ENCODE assay signal across 8 cellular contexts in genomic region chr11:17353228-17354021, GRCh38. TPM values are rescaled to one million over a fixed set of nuclear protein-coding genes. Genes with fewer than 3 reads are reported as not detected.
DNase-seq lines count a peak whose midpoint lies in the region; ATAC-seq and TF ChIP-seq lines count a peak whose summit lies in the region.

No MANE protein-coding gene starts in this region.

- peak; percentile 73 for DNase-seq in ACHN
- peak; percentile 46 for DNase-seq in MM.1S
- no peak for DNase-seq in SK-N-MC (ENCODE audit: low read depth, low spot score)
- DNase-seq in glomerular visceral epithelial cell (ENCODE audit: extremely low spot score) = peak; percentile 72
- DNase-seq in thoracic aorta (ENCODE audit: low spot score) = peak; percentile 21

- peaks cover 38% of the 10 kb centered on the region for H3K4me1 Mint-ChIP-seq in activated naive CD4-positive, alpha-beta T cell treated with anti-CD3 and anti-CD28 coated beads, Interleukin-2, amount 50 U/mL, for 24 hours

- H3K9me3 ChIP-seq in MM.1S (replicated peaks; ENCODE audit: insufficient read depth, low read length) (no peaks in the 10 kb centered on the region), SK-N-MC (ENCODE audit: low read depth, low read length) (no peaks in the 10 kb centered on the region), neutrophil (no peaks in the 10 kb centered on the region), thoracic aorta (no peaks in the 10 kb centered on the region)

- H3K9ac ChIP-seq in MM.1S (ENCODE audit: low read length) (peak overlapping the region; percentile 27; the same call in 1 of the 2 replicates), SK-N-MC (ENCODE audit: insufficient read length) (peak overlapping the region; percentile 67)

- peak overlapping the region; percentile 87 for H2AFZ ChIP-seq in MM.1S (ENCODE audit: low read length)

- H3K27me3 ChIP-seq in MM.1S (replicated peaks; ENCODE audit: insufficient read depth, low read length) (peaks cover 26% of the 10 kb centered on the region), neutrophil (peaks cover 33% of the 10 kb centered on the region), thoracic aorta (replicated peaks; ENCODE audit: insufficient read depth) (no peaks in the 10 kb centered on the region)

- H3K27me3 Mint-ChIP-seq in activated naive CD4-positive, alpha-beta T cell treated with anti-CD3 and anti-CD28 coated beads, Interleukin-2, amount 50 U/mL, for 24 hours = no peaks in the 10 kb centered on the region

- H3K4me3 ChIP-seq in MM.1S (ENCODE audit: low read length) = peak overlapping the region; percentile 75
- H3K4me3 ChIP-seq in SK-N-MC = peak overlapping the region; percentile 85
- peak overlapping the region; percentile 78 to 89 for H3K4me3 ChIP-seq in neutrophil (ENCODE audit: low read depth in 1 of 2, low read length in 1 of 2)
- peak overlapping the region; percentile 83 for H3K4me3 ChIP-seq in thoracic aorta

- H3K79me2 ChIP-seq in MM.1S (ENCODE audit: low read length) = no peaks in the 10 kb centered on the region

- ATAC-seq in GM18909 (IDR thresholded peaks at IDR 0.05; ENCODE audit: poor library complexity, unreplicated experiment) = peak; percentile 28
- no peak for ATAC-seq in thoracic aorta (ENCODE audit: insufficient number of reproducible peaks, low FRiP score, low read depth)

- H3K27ac Mint-ChIP-seq in activated naive CD4-positive, alpha-beta T cell treated with anti-CD3 and anti-CD28 coated beads, Interleukin-2, amount 50 U/mL, for 24 hours = peak overlapping the region; percentile 90

- H4K20me1 ChIP-seq in MM.1S (ENCODE audit: insufficient read depth, low read length) = no peaks in the 10 kb centered on the region

- H3K36me3 ChIP-seq in MM.1S (replicated peaks; ENCODE audit: insufficient read depth, low read length) = no peaks in the 10 kb centered on the region
- H3K36me3 ChIP-seq in SK-N-MC (ENCODE audit: insufficient read depth, low read length) = no peaks in the 10 kb centered on the region
- no peaks in the 10 kb centered on the region for H3K36me3 ChIP-seq in neutrophil
- no peaks in the 10 kb centered on the region for H3K36me3 ChIP-seq in thoracic aorta

- H3K27ac ChIP-seq in MM.1S (ENCODE audit: low read length) (no peak overlapping the region), SK-N-MC (no peak overlapping the region), neutrophil (peak overlapping the region; percentile 2), thoracic aorta (peak overlapping the region; percentile 61 to 73)

- no peaks in the 10 kb centered on the region for H3K36me3 Mint-ChIP-seq in activated naive CD4-positive, alpha-beta T cell treated with anti-CD3 and anti-CD28 coated beads, Interleukin-2, amount 50 U/mL, for 24 hours

- peak overlapping the region; percentile 91 for H3K4me3 Mint-ChIP-seq in activated naive CD4-positive, alpha-beta T cell treated with anti-CD3 and anti-CD28 coated beads, Interleukin-2, amount 50 U/mL, for 24 hours

- TF ChIP-seq CTCF in MM.1S (IDR thresholded peaks at IDR 0.05; ENCODE audit: low read length) (no peak; the same call in 1 of the 2 replicates), neutrophil (IDR thresholded peaks at IDR 0.05) (no peak), thoracic aorta (IDR thresholded peaks at IDR 0.05) (no peak)

- peaks cover 5% of the 10 kb centered on the region; the same call in 1 of the 2 replicates for H3F3A ChIP-seq in MM.1S (ENCODE audit: insufficient read depth, low read length)

- in situ Hi-C loops in ACHN (cut with HindIII; ENCODE audit: low pct_ligation_motif_present, low pct_unique_long_range_greater_than_20kb, low sequenced_read_pairs) = no loop called here

- H3K4me1 ChIP-seq in MM.1S (ENCODE audit: low read length) (peaks cover 12% of the 10 kb centered on the region; the same call in 1 of the 2 replicates), neutrophil (ENCODE audit: control insufficient read depth in 1 of 2, insufficient read depth in 1 of 2, low read depth in 1 of 2, low read length in 1 of 2) (peaks cover 28 to 29% of the 10 kb centered on the region in 2 experiments), thoracic aorta (ENCODE audit: control insufficient read depth in 1 of 2, low read depth in 2 of 2) (no peaks in the 10 kb centered on the region)

- peak overlapping the region; percentile 98 for H3K4me2 ChIP-seq in MM.1S (ENCODE audit: low read depth, low read length)

- no peaks in the 10 kb centered on the region for H3K9me2 ChIP-seq in MM.1S (replicated peaks; ENCODE audit: insufficient read depth, low read length)

- no peaks in the 10 kb centered on the region for H3K9me3 Mint-ChIP-seq in activated naive CD4-positive, alpha-beta T cell treated with anti-CD3 and anti-CD28 coated beads, Interleukin-2, amount 50 U/mL, for 24 hours

RNA-seq across cellular contexts. Expression of gene NCR3LG1, which starts 1.8 kb away (rescaled TPM):
- 1 to 10 TPM; 4.2 to 9.7 TPM for total RNA-seq in thoracic aorta

RNA-seq across cellular contexts. Expression of gene KCNJ11, which starts 35.0 kb away (rescaled TPM):
- 1 to 10 TPM; 2.5 to 2.7 TPM for total RNA-seq in thoracic aorta

Comparison
In these comparisons a context has a peak if more than half of its experiments do, and no peak if none do; other contexts are left out.
1. H3K27ac ChIP-seq: peak in neutrophil (single experiment) and thoracic aorta (2 of 2); none in MM.1S (single experiment) and SK-N-MC (single experiment).
2. Peak in every context shown above with its lines, with median percentiles within 50 percentile points of each other: H3K4me3 ChIP-seq.